10 cellular contexts compared by ENCODE assay signal in genomic region chr2:42385225-42385624, GRCh38. TPM values are rescaled to one million over a fixed set of nuclear protein-coding genes. Genes with fewer than 3 reads are reported as not detected.
A peak's percentile ranks its signal among the peaks of the same experiment; 100 is the strongest.
DNase-seq lines count a peak whose midpoint lies in the region; ATAC-seq and TF ChIP-seq lines count a peak whose summit lies in the region.
"Had no signal": no experiment of that assay in that cellular context is flagged by ENCODE, and none has a peak within 500 bp of the region (broad histone marks: within the 10 kb centered on the region; RNA-seq: fewer than 3 reads in every experiment).

No MANE protein-coding gene starts in this region.

- WGBS in hepatocyte (ENCODE audit: low lambda C conversion rate, missing lambda C conversion rate), result 76% methylated on average over 7 of the region's 7 CpGs
- 73 to 82% (median 80%) methylated on average over 7 of the region's 7 CpGs for WGBS in spleen, 5 donors

- BruUV-seq in A673 (replicated peaks; lab: Mats Ljungman, UMichigan), result no TSS peak

- CTCF ChIA-PET in A673 (lab: Charles Lee), result no interaction called here

- H3K27ac ChIP-seq in A673 (ENCODE audit: low read depth, low read length, poor library complexity, severe bottlenecking) (no peak overlapping the region), hepatocyte (no peak overlapping the region), spleen (no peak overlapping the region)

- H3K9me3 ChIP-seq in A673 (ENCODE audit: low read depth, low read length, poor library complexity, severe bottlenecking) (no peaks in the 10 kb centered on the region), hepatocyte (ENCODE audit: low read depth) (no peaks in the 10 kb centered on the region), spleen (no peaks in the 10 kb centered on the region)

- intact Hi-C loops in A673 (cut with micrococcal nuclease; ENCODE audit: unreplicated experiment), result loop anchor here (10.0 kb wide), 1 partner anchor 280 kb away; no protein-coding TSS in a partner anchor
- intact Hi-C loops in spleen (cut with DNase I; ENCODE audit: low total_unique reads), result no loop called here

- no peak for TF ChIP-seq POLR2A in spleen (IDR thresholded peaks at IDR 0.05)

- no peak for ATAC-seq in HG02973 (IDR thresholded peaks at IDR 0.05; ENCODE audit: unreplicated experiment)

- no peaks in the 10 kb centered on the region for H3K9me2 ChIP-seq in hepatocyte (replicated peaks; ENCODE audit: insufficient read depth)

- H3K4me2 ChIP-seq in hepatocyte, result no peak overlapping the region

- H3K36me3 ChIP-seq in A673 (ENCODE audit: insufficient read depth, low read length, poor library complexity, severe bottlenecking), result no peaks in the 10 kb centered on the region
- H3K36me3 ChIP-seq in H7 (replicated peaks; ENCODE audit: control insufficient read depth, insufficient read depth, low read length), result no peaks in the 10 kb centered on the region
- H3K36me3 ChIP-seq in hepatocyte (replicated peaks; ENCODE audit: insufficient read depth, low read depth), result no peaks in the 10 kb centered on the region
- no peaks in the 10 kb centered on the region for H3K36me3 ChIP-seq in spleen

- H2AFZ ChIP-seq in hepatocyte, result no peak overlapping the region

- TF ChIP-seq CTCF in A673 (conservative IDR thresholded peaks at IDR 0.05; ENCODE audit: low read depth, low read length) (peak; percentile 49), hepatocyte (IDR thresholded peaks at IDR 0.05; ENCODE audit: poor library complexity) (peak; percentile 32), spleen (IDR thresholded peaks at IDR 0.05 in 8 of 11, conservative IDR thresholded peaks at IDR 0.05 in 3 of 11) (no peak)

- no peaks in the 10 kb centered on the region for H4K20me1 ChIP-seq in hepatocyte (ENCODE audit: insufficient read depth, poor library complexity, severe bottlenecking)

- H3K4me3 ChIP-seq in A673 (ENCODE audit: low read depth, low read length, poor library complexity, severe bottlenecking), result no peak overlapping the region
- no peak overlapping the region for H3K4me3 ChIP-seq in H7 (ENCODE audit: insufficient read depth, low read depth, low read length)
- H3K4me3 ChIP-seq in hepatocyte, result no peak overlapping the region
- H3K4me3 ChIP-seq in spleen, result no peak overlapping the region

- peaks cover 6% of the 10 kb centered on the region for H3K4me1 ChIP-seq in A673 (ENCODE audit: insufficient read depth, low read length, poor library complexity, severe bottlenecking)
- no peaks in the 10 kb centered on the region for H3K4me1 ChIP-seq in hepatocyte (ENCODE audit: insufficient read depth)
- H3K4me1 ChIP-seq in spleen, result no peaks in the 10 kb centered on the region

- H3K79me2 ChIP-seq in hepatocyte, result no peaks in the 10 kb centered on the region

- DNase-seq in A673 (ENCODE audit: low spot score) (peak; percentile 42), H7 (peak; percentile 65), SW480 (ENCODE audit: low spot score) (peak; percentile 27), hepatocyte (ENCODE audit: low spot score) (peak; percentile 52), NCI-H526 treated with DMSO at 0.1 percent for 48 hours (lab: John Stamatoyannopoulos, UW) (no peak), NCI-H2171 treated with DMSO at 0.1 percent for 48 hours (lab: John Stamatoyannopoulos, UW) (no peak), spleen (no peak)
- DNase-seq: activated T-cell treated with anti-CD3 and anti-CD28 coated beads, Interleukin-2, amount 50 U/mL, for 1 hour; NCI-H1105 treated with DMSO at 0.1 percent for 48 hours had no signal

- H3K27me3 ChIP-seq in A673 (replicated peaks; ENCODE audit: insufficient read depth, low read depth, low read length, poor library complexity) (no peaks in the 10 kb centered on the region), H7 (ENCODE audit: control insufficient read depth, insufficient read depth, low read length) (no peaks in the 10 kb centered on the region), hepatocyte (no peaks in the 10 kb centered on the region), spleen (replicated peaks in 1 of 7) (no peaks in the 10 kb centered on the region)

- POLR2A ChIA-PET in A673 (lab: Charles Lee; ENCODE audit: low non-redundant PET), result no interaction called here

RNA-seq across cellular contexts. Expression of gene COX7A2L, which starts 24.2 kb away (rescaled TPM):
- total RNA-seq in A673 (2021) (85.2 and 85.4 TPM in 2 replicates), hepatocyte (247 and 252 TPM in 2 replicates), spleen (100 to 1,000 TPM in 3 of 7 donors, 10 to 100 TPM in 4; 63.3 to 118 (median 74.0) TPM)
- total RNA-seq in H7 (2014; rRNA removed; shearing (Covaris generic)), result 149 and 154 TPM in 2 replicates
- polyA plus RNA-seq in hepatocyte (130 and 134 TPM in 2 replicates), spleen (100 to 1,000 TPM in 2 of 3 donors, 10 to 100 TPM in 1; 98.3 to 144 (median 118) TPM)

Comparison
In these comparisons a context has a peak if more than half of its experiments do, and no peak if none do; other contexts are left out.
1. DNase-seq: peak in A673 (single experiment), H7 (single experiment), SW480 (single experiment) and hepatocyte (single experiment); none in NCI-H526 treated with DMSO at 0.1 percent for 48 hours (single experiment), NCI-H2171 treated with DMSO at 0.1 percent for 48 hours (single experiment) and spleen (single experiment).
2. CTCF ChIP-seq: peak in A673 (single experiment) and hepatocyte (single experiment); none in spleen (0 of 11).